ENCODE assay signal across 8 cellular contexts in the genomic region with DNA sequence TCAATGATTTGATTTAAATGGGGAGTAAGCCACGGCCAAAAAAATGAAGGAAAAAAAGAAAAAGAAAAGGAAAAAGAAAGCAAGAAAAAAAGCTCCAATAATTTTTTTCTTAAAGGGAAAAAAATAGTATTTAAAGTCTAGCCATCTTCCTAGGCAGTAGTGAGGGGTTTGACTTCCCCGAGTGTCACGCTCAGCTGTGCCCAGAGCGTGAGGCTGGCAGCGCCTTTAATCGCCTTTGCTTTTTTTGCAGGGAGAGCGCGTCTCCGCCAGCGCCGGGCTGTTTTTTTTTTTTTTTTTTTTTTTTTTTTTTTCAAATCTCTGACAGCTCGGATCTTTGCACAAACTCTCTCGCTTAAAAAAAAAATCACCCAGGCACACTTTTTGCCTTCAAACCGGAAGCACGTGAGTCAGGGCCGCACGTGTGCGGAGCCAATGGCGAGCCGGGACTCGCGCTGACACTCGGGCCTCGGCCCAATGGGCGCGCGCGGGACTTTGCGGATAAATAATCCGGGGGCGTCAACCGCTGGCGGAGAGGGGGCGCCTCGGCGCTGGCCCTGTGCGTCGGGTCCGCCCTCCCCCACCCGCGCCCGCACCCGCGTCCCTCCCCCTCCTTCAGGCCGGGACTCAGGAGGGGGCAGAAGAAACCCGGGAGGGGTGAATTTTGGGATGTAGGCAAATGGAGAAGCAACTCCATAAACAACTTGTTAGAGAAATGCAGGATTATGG. TPM values are rescaled to one million over a fixed set of nuclear protein-coding genes. Genes with fewer than 3 reads are reported as not detected.
DNase-seq lines count a peak whose midpoint lies in the region; ATAC-seq, FAIRE-seq and TF ChIP-seq lines count a peak whose summit lies in the region.

Gene EN1, minus strand, starts transcription at position 202 of the 726 bp plus-strand sequence. CDS start 481 bp downstream, outside the sequence.

- no peak for TF ChIP-seq POLR2A in IMR-90 (IDR thresholded peaks at IDR 0.05; ENCODE audit: low read depth, low read length)

- no peaks in the 10 kb centered on the region for H3K4me1 ChIP-seq in IMR-90 (ENCODE audit: control insufficient read depth, insufficient read depth, low read length)
- peaks cover 0 to 38% of the 10 kb centered on the region in 2 donors for H3K4me1 ChIP-seq in muscle layer of duodenum (ENCODE audit: control insufficient read depth in 1 of 2, insufficient read depth in 2 of 2, low read length in 2 of 2)
- H3K4me1 ChIP-seq in small intestine (ENCODE audit: control insufficient read depth in 2 of 2, insufficient read depth in 1 of 2, low read depth in 1 of 2, low read length in 1 of 2): peaks cover 0 to 3% of the 10 kb centered on the region in 2 donors
- peaks cover 21% of the 10 kb centered on the region for H3K4me1 ChIP-seq in effector memory CD4-positive, alpha-beta T cell (ENCODE audit: control insufficient read depth, insufficient read depth, low read length, poor library complexity, severe bottlenecking)

- no peaks in the 10 kb centered on the region for H3K9me1 ChIP-seq in IMR-90 (ENCODE audit: insufficient read depth, low read length)

- peak within 1 kb of the TSS; percentile 74 for H3K4me2 ChIP-seq in IMR-90 (ENCODE audit: low read depth, low read length)

- H3K4me3 ChIP-seq in AG09309 (ENCODE audit: control insufficient read depth, low read depth, low read length) (peak within 1 kb of the TSS; percentile 70), IMR-90 (ENCODE audit: insufficient read depth, low read depth, low read length) (no peak within 1 kb of the TSS), muscle layer of duodenum (ENCODE audit: low read depth in 1 of 2, low read length in 2 of 2) (peak within 1 kb of the TSS; percentile 42), small intestine (ENCODE audit: low read depth in 1 of 2, low read length in 2 of 2) (peak within 1 kb of the TSS in 1 of 2 donors; percentile 31)
- H3K4me3 ChIP-seq in effector memory CD4-positive, alpha-beta T cell (ENCODE audit: insufficient read depth, low read depth, low read length, poor library complexity, severe bottlenecking): no peak within 1 kb of the TSS

- H2AK5ac ChIP-seq in IMR-90 (ENCODE audit: low read depth, low read length): no peak within 1 kb of the TSS

- H3K14ac ChIP-seq in IMR-90 (replicated peaks; ENCODE audit: low read depth, low read length): no peak within 1 kb of the TSS

- H4K91ac ChIP-seq in IMR-90 (ENCODE audit: insufficient read depth, low read depth, low read length): no peak within 1 kb of the TSS

- dilution Hi-C loops in IMR-90 (cut with HindIII; ENCODE audit: low sequenced_read_pairs, unreplicated experiment): no loop called here

- no peaks in the 10 kb centered on the region for H3K4me1 Mint-ChIP-seq in MCF 10A (ENCODE audit: insufficient read depth, unreplicated experiment)

- H3K79me1 ChIP-seq in IMR-90 (ENCODE audit: low read depth in 1 of 2, low read length in 2 of 2): no peaks in the 10 kb centered on the region

- peak within 1 kb of the TSS; percentile 20 for H2AK9ac ChIP-seq in IMR-90 (replicated peaks; ENCODE audit: low read depth, low read length, poor library complexity)

- intact Hi-C loops in IMR-90 (cut with micrococcal nuclease): no loop called here
- intact Hi-C loops in MCF 10A (cut with micrococcal nuclease): no loop called here

- TF ChIP-seq CTCF in AG09309 (IDR thresholded peaks at IDR 0.05; ENCODE audit: control insufficient read depth, insufficient read depth, low read depth, low read length, missing control alignments) (no peak), IMR-90 (conservative IDR thresholded peaks at IDR 0.05; ENCODE audit: low read depth, low read length) (no peak), MCF 10A (IDR thresholded peaks at IDR 0.05; ENCODE audit: unreplicated experiment) (no peak)

- peaks cover 2% of the 10 kb centered on the region; the same call in 1 of the 2 replicates for H3K9me3 ChIP-seq in IMR-90 (ENCODE audit: control insufficient read depth, insufficient read depth, low read length)
- H3K9me3 ChIP-seq in muscle layer of duodenum (ENCODE audit: control insufficient read depth in 1 of 2, low read length in 2 of 2): no peaks in the 10 kb centered on the region
- H3K9me3 ChIP-seq in small intestine (ENCODE audit: control insufficient read depth, low read depth): no peaks in the 10 kb centered on the region
- no peaks in the 10 kb centered on the region for H3K9me3 ChIP-seq in effector memory CD4-positive, alpha-beta T cell (ENCODE audit: control insufficient read depth, low read length)

- H3K56ac ChIP-seq in IMR-90 (ENCODE audit: extremely low read depth, insufficient read depth, low read length): no peak within 1 kb of the TSS

- no peaks in the 10 kb centered on the region for H3K9me3 Mint-ChIP-seq in MCF 10A (ENCODE audit: unreplicated experiment)

- no peak for TF ChIP-seq RAD21 in IMR-90 (IDR thresholded peaks at IDR 0.05; ENCODE audit: low read length)

- POLR2A ChIA-PET in IMR-90 (lab: Charles Lee; ENCODE audit: unreplicated experiment) (interaction anchor here (0.7 kb wide), 1 partner anchor 993 kb away, joined by 12 read pairs; no protein-coding TSS in a partner anchor), MCF 10A (lab: Yijun Ruan, JAX) (no interaction called here)

- H2BK120ac ChIP-seq in IMR-90 (ENCODE audit: low read depth, low read length): no peak within 1 kb of the TSS

- in situ Hi-C loops in IMR-90 (cut with MboI; ENCODE audit: low sequenced_read_pairs): no loop called here

- H4K20me1 ChIP-seq in IMR-90 (ENCODE audit: insufficient read depth, low read length): no peaks in the 10 kb centered on the region

- WGBS in IMR-90 (ENCODE audit: extremely low coverage in 2 of 2, insufficient read length in 1 of 2), 2 experiments: 0% methylated on average over 5 of the region's 46 CpGs; no CpG with 5 or more reads in 1 of the 2 experiments
- WGBS in small intestine, 3 donors: 3 to 7% (median 3%) methylated on average over 44 to 46 of the region's 46 CpGs

- no peak within 1 kb of the TSS for H3K9ac ChIP-seq in IMR-90 (ENCODE audit: low read depth, low read length)

- no peak within 1 kb of the TSS for H2BK5ac ChIP-seq in IMR-90 (ENCODE audit: low read depth, low read length, poor library complexity, severe bottlenecking)

- H3K18ac ChIP-seq in IMR-90 (ENCODE audit: low read depth, low read length): no peak within 1 kb of the TSS

- no peak within 1 kb of the TSS for H2BK20ac ChIP-seq in IMR-90 (ENCODE audit: low read depth, low read length)

- H3K27ac ChIP-seq in IMR-90 (ENCODE audit: insufficient read depth, low read length) (no peak within 1 kb of the TSS), muscle layer of duodenum (ENCODE audit: low read length) (no peak within 1 kb of the TSS), small intestine (ENCODE audit: low read depth in 1 of 2, low read length in 1 of 2) (no peak within 1 kb of the TSS)
- H3K27ac ChIP-seq in effector memory CD4-positive, alpha-beta T cell (ENCODE audit: insufficient read depth, low read length, poor library complexity, severe bottlenecking): no peak within 1 kb of the TSS

- no peak within 1 kb of the TSS for H4K8ac ChIP-seq in IMR-90 (ENCODE audit: low read depth in 2 of 2, low read length in 2 of 2)

- no peak within 1 kb of the TSS for H2AFZ ChIP-seq in IMR-90 (replicated peaks; ENCODE audit: low read length, poor library complexity)

- H2BK15ac ChIP-seq in IMR-90 (ENCODE audit: low read depth, low read length): no peak within 1 kb of the TSS

- no peak for FAIRE-seq in small intestine (lab: Jason Lieb, UNC)

- no peak within 1 kb of the TSS for H4K5ac ChIP-seq in IMR-90 (ENCODE audit: low read depth, low read length)

- peak; percentile 59 for DNase-seq in AG09309 (ENCODE audit: low read depth)
- peak; percentile 8 for DNase-seq in IMR-90
- DNase-seq in MCF 10A (ENCODE audit: unreplicated experiment): no peak
- DNase-seq in small intestine: no peak
- no peak for DNase-seq in left lobe of liver (ENCODE audit: low spot score)
- no peak for DNase-seq in effector memory CD4-positive, alpha-beta T cell
- DNase-seq in activated CD4-positive, CD25-positive, alpha-beta regulatory T cell (lab: John Stamatoyannopoulos, UW): no peak

- H3K36me3 Mint-ChIP-seq in MCF 10A (ENCODE audit: insufficient read depth, unreplicated experiment): no peaks in the 10 kb centered on the region

- no peak within 1 kb of the TSS for H3K4ac ChIP-seq in IMR-90 (ENCODE audit: low read depth, low read length)

- no peak within 1 kb of the TSS for H3K23ac ChIP-seq in IMR-90 (ENCODE audit: low read depth, low read length)

- H3K27ac Mint-ChIP-seq in MCF 10A (ENCODE audit: low read depth, unreplicated experiment): no peak within 1 kb of the TSS

- H3K36me3 ChIP-seq in IMR-90 (ENCODE audit: control insufficient read depth, insufficient read depth, low read length) (no peaks in the 10 kb centered on the region), muscle layer of duodenum (ENCODE audit: control insufficient read depth in 1 of 2, insufficient read depth in 2 of 2, low read length in 2 of 2) (no peaks in the 10 kb centered on the region), small intestine (ENCODE audit: control insufficient read depth in 2 of 2, insufficient read depth in 2 of 2, low read length in 2 of 2) (no peaks in the 10 kb centered on the region)
- no peaks in the 10 kb centered on the region for H3K36me3 ChIP-seq in effector memory CD4-positive, alpha-beta T cell (ENCODE audit: control insufficient read depth, insufficient read depth, low read length)

- CTCF ChIA-PET in IMR-90 (lab: Yijun Ruan, JAX): interaction anchor here (1.1 kb wide), 1 partner anchor 8 kb away, joined by 3 read pairs; no protein-coding TSS in a partner anchor
- CTCF ChIA-PET in MCF 10A (lab: Yijun Ruan, JAX): interaction anchor here (0.6 to 2.3 kb wide), 4 partner anchors 16 to 626 kb away, joined by 3 to 9 read pairs (median 4); no protein-coding TSS in a partner anchor

- ATAC-seq in IMR-90 (ENCODE audit: low read depth) (no peak), left lobe of liver (no peak)

- H3K4me3 Mint-ChIP-seq in MCF 10A (ENCODE audit: unreplicated experiment): peak within 1 kb of the TSS; percentile 25

- BruUV-seq in IMR-90 (replicated peaks; lab: Mats Ljungman, UMichigan) (no TSS peak), MCF 10A (replicated peaks; lab: Mats Ljungman, UMichigan) (no TSS peak)

- H3K27me3 ChIP-seq in IMR-90 (ENCODE audit: control insufficient read depth, insufficient read depth, low read length): peaks cover 89% of the 10 kb centered on the region
- peaks cover 86% of the 10 kb centered on the region for H3K27me3 ChIP-seq in muscle layer of duodenum (ENCODE audit: low read depth, low read length)
- peaks cover 20 to 75% of the 10 kb centered on the region in 2 donors for H3K27me3 ChIP-seq in small intestine (ENCODE audit: control insufficient read depth in 2 of 2, insufficient read depth in 2 of 2, low read length in 2 of 2)
- peaks cover 71% of the 10 kb centered on the region for H3K27me3 ChIP-seq in effector memory CD4-positive, alpha-beta T cell (replicated peaks; ENCODE audit: control insufficient read depth, insufficient read depth, low read length, poor library complexity, severe bottlenecking)

- no peaks in the 10 kb centered on the region for H3K27me3 Mint-ChIP-seq in MCF 10A (ENCODE audit: insufficient read depth, unreplicated experiment)

RNA-seq across cellular contexts. Expression of gene EN1, which starts in this region (rescaled TPM):
- total RNA-seq in IMR-90 (2012; rRNA removed) (not detected in 2 replicates), MCF 10A (2022) (not detected in 2 replicates), left lobe of liver (not detected)
- polyA plus RNA-seq in IMR-90 (2012; rRNA removed) (not detected in 2 replicates), small intestine (not detected)
- not detected in 2 replicates for polyA plus RNA-seq in IMR-90 (2012; cell fraction: cytosol; rRNA removed)
- not detected in 2 replicates for polyA plus RNA-seq in IMR-90 (2012; cell fraction: nucleus; rRNA removed; ENCODE audit: low replicate concordance)

Comparison
In these comparisons a context has a peak if more than half of its experiments do, and no peak if none do; other contexts are left out.
1. Peak in DNase-seq and H3K4me2 ChIP-seq in IMR-90; RNA of the gene not detected or under 1 TPM.
2. H3K4me3 ChIP-seq: peak in AG09309 (single experiment) and muscle layer of duodenum (2 of 2); none in IMR-90 (single experiment) and effector memory CD4-positive, alpha-beta T cell (single experiment).